In the genomic region with DNA sequence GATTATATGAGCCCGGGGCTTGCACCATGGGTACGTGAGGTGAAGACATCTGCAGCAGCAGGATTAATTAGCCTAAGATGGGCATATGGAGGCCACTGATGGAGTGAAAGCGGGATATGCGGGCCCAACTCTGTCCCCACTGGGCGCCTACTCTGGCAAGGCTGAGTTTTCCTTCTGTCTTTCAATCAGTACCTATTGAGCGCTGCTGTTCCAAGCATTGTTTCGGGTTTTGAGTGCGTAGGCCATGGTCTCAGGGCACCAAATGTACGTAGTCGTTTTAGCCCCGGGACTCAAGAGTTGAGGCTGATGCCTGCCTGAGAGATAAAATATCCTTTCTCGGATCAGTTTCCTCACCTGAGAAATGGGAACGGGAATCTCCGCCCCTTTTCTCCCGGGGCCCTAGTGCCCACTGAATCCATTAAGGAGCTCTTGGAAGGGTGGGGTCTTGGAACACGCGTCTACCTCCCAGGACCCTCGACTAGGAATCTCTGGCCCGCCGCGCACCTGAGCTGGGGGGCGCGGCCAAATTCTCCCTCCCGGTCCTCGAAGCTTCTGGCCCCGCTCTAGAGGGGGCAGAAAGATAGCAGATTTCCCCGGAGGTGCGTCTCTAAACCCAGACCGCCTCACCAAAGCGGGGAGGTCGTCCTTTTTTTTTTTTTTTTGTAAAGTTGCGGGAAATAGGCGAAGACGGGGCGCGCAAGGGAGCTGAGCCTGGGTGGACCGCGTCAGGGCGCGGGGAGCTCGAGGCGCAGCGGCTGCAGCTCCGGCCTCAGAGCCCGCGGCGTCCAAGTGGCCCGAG, we compare ENCODE assay signal across 8 cellular contexts. TPM values are rescaled to one million over a fixed set of nuclear protein-coding genes. Genes with fewer than 3 reads are reported as not detected.
DNase-seq lines count a peak whose midpoint lies in the region; ATAC-seq, FAIRE-seq and TF ChIP-seq lines count a peak whose summit lies in the region.

No MANE protein-coding gene starts in this region.

- H3K4me1 Mint-ChIP-seq in Caco-2 (ENCODE audit: low read depth, unreplicated experiment) = peaks cover 49% of the 10 kb centered on the region

- H3K4me1 ChIP-seq in Caco-2 (peaks cover 58% of the 10 kb centered on the region), OCI-LY1 (ENCODE audit: insufficient read depth, low read length, severe bottlenecking) (peaks cover 39% of the 10 kb centered on the region), esophagus muscularis mucosa (peaks cover 41 to 65% (median 56%) of the 10 kb centered on the region in 4 donors), pancreas (peaks cover 21 to 44% (median 25%) of the 10 kb centered on the region in 3 donors)

- no peak for FAIRE-seq in pancreas (lab: Jason Lieb, UNC)
- FAIRE-seq in RCC 7860 (lab: Jason Lieb, UNC) = no peak

- H3K9me3 ChIP-seq in Caco-2 = no peaks in the 10 kb centered on the region
- H3K9me3 ChIP-seq in OCI-LY1 (ENCODE audit: low read length) = no peaks in the 10 kb centered on the region
- no peaks in the 10 kb centered on the region for H3K9me3 ChIP-seq in esophagus muscularis mucosa
- no peaks in the 10 kb centered on the region for H3K9me3 ChIP-seq in pancreas

- TF ChIP-seq POLR2A in esophagus muscularis mucosa (IDR thresholded peaks at IDR 0.05; ENCODE audit: low read depth) = no peak

- H3K27ac ChIP-seq in OCI-LY1 (ENCODE audit: low read depth, low read length, poor library complexity, severe bottlenecking) (peak overlapping the region; percentile 38), esophagus muscularis mucosa (replicated peaks in 1 of 4) (peak overlapping the region; percentile 89 to 95 (median 91)), pancreas (peak overlapping the region; percentile 94 to 96 (median 96))

- peak overlapping the region; percentile 89 for H3K4me2 ChIP-seq in OCI-LY1 (ENCODE audit: low read length)

- peak overlapping the region; percentile 51; the same call in 1 of the 2 replicates for H3K9ac ChIP-seq in OCI-LY1 (ENCODE audit: low read length)

- H3K4me3 ChIP-seq in Caco-2 (ENCODE audit: low read depth, low read length) (peak overlapping the region; percentile 91), OCI-LY1 (ENCODE audit: low read depth, low read length, poor library complexity, severe bottlenecking) (peak overlapping the region; percentile 98), esophagus muscularis mucosa (peak overlapping the region; percentile 87 to 96 (median 90)), pancreas (peak overlapping the region; percentile 98 to 99 (median 98))

- H2AFZ ChIP-seq in OCI-LY1 (ENCODE audit: low read length) = no peak overlapping the region

- peaks cover 35% of the 10 kb centered on the region for H3K79me2 ChIP-seq in OCI-LY1 (ENCODE audit: insufficient read depth, low read length)

- POLR2A ChIA-PET in Caco-2 (lab: Charles Lee) = interaction anchor here (0.8 to 1.6 kb wide), 10 partner anchors 9 to 118 kb away, joined by 3 to 16 read pairs (median 4); a partner anchor contains a TSS

- H3K36me3 Mint-ChIP-seq in Caco-2 (ENCODE audit: insufficient read depth, unreplicated experiment) = peaks cover 38% of the 10 kb centered on the region

- BruUV-seq in Caco-2 (replicated peaks; lab: Mats Ljungman, UMichigan) = TSS peak; percentile 13

- 25% methylated on average over 30 of the region's 48 CpGs for WGBS in esophagus muscularis mucosa
- WGBS in pancreas, 2 donors = 13 to 16% methylated on average over 45 to 48 of the region's 48 CpGs

- no peak for TF ChIP-seq CTCF in Caco-2 (IDR thresholded peaks at IDR 0.05; ENCODE audit: insufficient read depth in 1 of 2, low read depth in 1 of 2, low read length in 1 of 2, severe bottlenecking in 1 of 2, unreplicated experiment in 1 of 2)
- TF ChIP-seq CTCF in OCI-LY1 (IDR thresholded peaks at IDR 0.05; ENCODE audit: low read length) = no peak
- no peak for TF ChIP-seq CTCF in esophagus muscularis mucosa (IDR thresholded peaks at IDR 0.05)
- no peak for TF ChIP-seq CTCF in pancreas (IDR thresholded peaks at IDR 0.05)

- ATAC-seq in pancreas (no peak), GM18511 (IDR thresholded peaks at IDR 0.05; ENCODE audit: unreplicated experiment) (no peak)

- H3F3A ChIP-seq in OCI-LY1 (ENCODE audit: insufficient read depth, low read length) = no peaks in the 10 kb centered on the region

- no peaks in the 10 kb centered on the region for H3K36me3 ChIP-seq in Caco-2 (ENCODE audit: control insufficient read depth, insufficient read depth, low read length)
- H3K36me3 ChIP-seq in OCI-LY1 (ENCODE audit: insufficient read depth, low read length) = peaks cover 10% of the 10 kb centered on the region; the same call in 1 of the 2 replicates
- no peaks in the 10 kb centered on the region for H3K36me3 ChIP-seq in esophagus muscularis mucosa
- no peaks in the 10 kb centered on the region for H3K36me3 ChIP-seq in pancreas

- H3K27me3 ChIP-seq in Caco-2 (replicated peaks; ENCODE audit: control insufficient read depth, insufficient read depth, low read length) (no peaks in the 10 kb centered on the region), OCI-LY1 (ENCODE audit: insufficient read depth, low read length) (no peaks in the 10 kb centered on the region), esophagus muscularis mucosa (peaks cover 0 to 23% (median 0%) of the 10 kb centered on the region in 4 donors), pancreas (no peaks in the 10 kb centered on the region)

- H3K4me3 Mint-ChIP-seq in Caco-2 (ENCODE audit: unreplicated experiment) = peak overlapping the region; percentile 93

- DNase-seq in Caco-2 = no peak
- DNase-seq in esophagus muscularis mucosa (ENCODE audit: extremely low spot score) = no peak
- DNase-seq in pancreas = peak; percentile 23 to 54 (median 44)
- DNase-seq in NCI-H1092 (lab: John Stamatoyannopoulos, UW) = no peak
- no peak for DNase-seq in RCC 7860 (ENCODE audit: low spot score)
- DNase-seq in superior temporal gyrus (ENCODE audit: extremely low spot score) = no peak

- H3K9me2 ChIP-seq in OCI-LY1 (ENCODE audit: low read depth, low read length) = no peaks in the 10 kb centered on the region

- H3K27ac Mint-ChIP-seq in Caco-2 (ENCODE audit: unreplicated experiment) = no peak overlapping the region

- no peaks in the 10 kb centered on the region for H3K27me3 Mint-ChIP-seq in Caco-2 (ENCODE audit: insufficient read depth, unreplicated experiment)

- intact Hi-C loops in Caco-2 (cut with micrococcal nuclease; ENCODE audit: unreplicated experiment) = loop anchor here (10.0 kb wide), 1 partner anchor 457 kb away; no protein-coding TSS in a partner anchor
- intact Hi-C loops in esophagus muscularis mucosa (cut with DNase I) = no loop called here
- intact Hi-C loops in pancreas (cut with DNase I) = no loop called here

- CTCF ChIA-PET in Caco-2 (lab: Charles Lee) = interaction anchor here (0.6 to 3.8 kb wide), 8 partner anchors 9 to 322 kb away, joined by 3 to 29 read pairs (median 7); a partner anchor contains a TSS

- no peaks in the 10 kb centered on the region for H4K20me1 ChIP-seq in OCI-LY1 (ENCODE audit: insufficient read depth, low read length)

- no peak for TF ChIP-seq EP300 in esophagus muscularis mucosa (IDR thresholded peaks at IDR 0.05)

- no peaks in the 10 kb centered on the region for H3K9me3 Mint-ChIP-seq in Caco-2 (ENCODE audit: unreplicated experiment)

RNA-seq across cellular contexts. Expression of a gene that starts 0.5 kb away (rescaled TPM):
- total RNA-seq in Caco-2 (2022) = 79.5 and 92.3 TPM in 2 replicates
- 10 to 100 TPM; 22.0 to 32.4 (median 27.8) TPM for total RNA-seq in esophagus muscularis mucosa
- total RNA-seq in pancreas = 10 to 100 TPM; 39.5 to 70.5 (median 45.4) TPM
- polyA plus RNA-seq in pancreas = 10 to 100 TPM; 33.0 to 36.4 TPM

Comparison
In these comparisons a context has a peak if more than half of its experiments do, and no peak if none do; other contexts are left out.
1. DNase-seq: peak in pancreas (6 of 6); none in Caco-2 (0 of 2), esophagus muscularis mucosa (single experiment), NCI-H1092 (single experiment), RCC 7860 (single experiment) and superior temporal gyrus (single experiment).
2. H3K27ac ChIP-seq: peak in every context shown above with its lines; median percentile 96 in pancreas; 91 in esophagus muscularis mucosa; 38 in OCI-LY1.
3. Peak in every context shown above with its lines, with median percentiles within 50 percentile points of each other: H3K4me3 ChIP-seq.